1 cellular context compared by ENCODE assay signal in genomic region chr21:46662765-46663500, GRCh38.
TF ChIP-seq lines count a peak whose summit lies in the region.

No MANE protein-coding gene starts in this region.

TF ChIP-seq in SK-N-SH treated with all-trans-retinoic acid at 6 μM for 48 hours, 23 proteins besides CTCF, POLR2A, EP300 and RAD21:
- TF ChIP-seq ZNF8 (CRISPR knock-in tag; IDR thresholded peaks at IDR 0.05) (no peak), ISL1 (CRISPR knock-in tag; IDR thresholded peaks at IDR 0.05) (no peak), GLIS3 (CRISPR knock-in tag; IDR thresholded peaks at IDR 0.05) (no peak), RARB (CRISPR knock-in tag; IDR thresholded peaks at IDR 0.05) (no peak), PATZ1 (CRISPR knock-in tag; IDR thresholded peaks at IDR 0.05; ENCODE audit: borderline replicate concordance) (no peak), CREB5 (CRISPR knock-in tag; IDR thresholded peaks at IDR 0.05; ENCODE audit: low read depth) (no peak), POU6F1 (CRISPR knock-in tag; IDR thresholded peaks at IDR 0.05; ENCODE audit: borderline replicate concordance, low read depth) (no peak), CSRNP3 (CRISPR knock-in tag; IDR thresholded peaks at IDR 0.05) (no peak), SNAI2 (CRISPR knock-in tag; IDR thresholded peaks at IDR 0.05) (no peak), TSHZ2 (CRISPR knock-in tag; IDR thresholded peaks at IDR 0.05) (no peak), ARNTL (CRISPR knock-in tag; IDR thresholded peaks at IDR 0.05; ENCODE audit: borderline replicate concordance, low read depth) (no peak), BACH2 (CRISPR knock-in tag; IDR thresholded peaks at IDR 0.05; ENCODE audit: borderline replicate concordance) (no peak), ZFP3 (CRISPR knock-in tag; IDR thresholded peaks at IDR 0.05) (no peak), ZC3H10 (CRISPR knock-in tag; IDR thresholded peaks at IDR 0.05) (no peak), ESRRG (CRISPR knock-in tag; IDR thresholded peaks at IDR 0.05) (no peak), PPARA (CRISPR knock-in tag; IDR thresholded peaks at IDR 0.05; ENCODE audit: borderline replicate concordance) (no peak)
